Comparison of ENCODE assay signal across 8 cellular contexts in the genomic region with DNA sequence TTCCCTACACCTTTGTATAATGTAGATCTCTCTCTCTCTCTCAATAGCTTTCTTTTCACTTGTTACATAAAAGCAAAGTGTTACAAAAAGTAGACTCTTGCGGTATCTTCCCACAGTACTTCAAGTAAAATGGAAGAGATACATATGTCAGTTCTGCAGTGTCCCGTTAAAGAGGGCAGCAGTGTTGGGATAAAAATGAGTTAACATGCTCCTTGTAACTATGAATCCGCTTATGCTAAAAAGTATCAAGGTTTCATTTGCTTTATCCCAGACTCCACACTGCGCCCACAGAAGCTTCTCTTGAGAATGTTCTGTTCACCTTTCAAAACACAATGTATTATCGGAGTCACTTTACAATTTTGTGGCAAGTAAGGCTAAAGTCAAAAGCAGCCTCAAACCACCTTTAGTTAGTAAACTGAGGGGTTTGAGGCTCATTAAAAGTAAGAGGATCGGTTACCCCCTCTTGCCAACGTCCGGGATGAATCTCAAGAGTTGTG. TPM values are rescaled to one million over a fixed set of nuclear protein-coding genes. Genes with fewer than 3 reads are reported as not detected.
A peak's percentile ranks its signal among the peaks of the same experiment; 100 is the strongest.
DNase-seq lines count a peak whose midpoint lies in the region; ATAC-seq, FAIRE-seq and TF ChIP-seq lines count a peak whose summit lies in the region.

No MANE protein-coding gene starts in this region.

- peaks cover 18% of the 10 kb centered on the region for H3K36me3 Mint-ChIP-seq in activated CD4-positive, alpha-beta T cell treated with anti-CD3 and anti-CD28 coated beads, Interleukin-2, amount 10 ng/mL, durations not matched to agents 24 days and 14 days (ENCODE audit: low read depth)
- H3K36me3 Mint-ChIP-seq in activated naive CD4-positive, alpha-beta T cell treated with anti-CD3 and anti-CD28 coated beads, Interleukin-2, amount 50 U/mL, for 72 hours, result peaks cover 12 to 18% of the 10 kb centered on the region in 2 donors

- peak overlapping the region; percentile 88 for H3K9ac ChIP-seq in smooth muscle cell (ENCODE audit: low read depth)

- no peaks in the 10 kb centered on the region for H3F3A ChIP-seq in smooth muscle cell (ENCODE audit: low read depth)

- no peaks in the 10 kb centered on the region for H3K9me3 Mint-ChIP-seq in activated CD4-positive, alpha-beta T cell treated with anti-CD3 and anti-CD28 coated beads, Interleukin-2, amount 10 ng/mL, durations not matched to agents 24 days and 14 days
- H3K9me3 Mint-ChIP-seq in activated naive CD4-positive, alpha-beta T cell treated with anti-CD3 and anti-CD28 coated beads, Interleukin-2, amount 50 U/mL, for 72 hours, result no peaks in the 10 kb centered on the region

- no peak for DNase-seq in activated CD4-positive, alpha-beta T cell treated with anti-CD3 and anti-CD28 coated beads, Interleukin-2, amount 10 ng/mL, durations not matched to agents 24 days and 14 days
- DNase-seq in activated CD4-positive, alpha-beta T cell treated with anti-CD3 and anti-CD28 coated beads for 48 hours, result no peak
- no peak for DNase-seq in activated naive CD4-positive, alpha-beta T cell treated with anti-CD3 and anti-CD28 coated beads, Interleukin-2, amount 50 U/mL, for 72 hours (ENCODE audit: low spot score in 2 of 2)
- DNase-seq in iPS DF 6.9 (ENCODE audit: low read depth, low spot score), result no peak
- no peak for DNase-seq in smooth muscle cell (lab: John Stamatoyannopoulos, UW; ENCODE audit: unreplicated experiment)
- DNase-seq in GM12892 (ENCODE audit: insufficient read length), result no peak

- peak overlapping the region; percentile 96 for H3K27ac Mint-ChIP-seq in activated CD4-positive, alpha-beta T cell treated with anti-CD3 and anti-CD28 coated beads, Interleukin-2, amount 10 ng/mL, durations not matched to agents 24 days and 14 days
- peak overlapping the region; percentile 95 to 96 for H3K27ac Mint-ChIP-seq in activated naive CD4-positive, alpha-beta T cell treated with anti-CD3 and anti-CD28 coated beads, Interleukin-2, amount 50 U/mL, for 72 hours

- peak; percentile 10 for ATAC-seq in HG03378 (IDR thresholded peaks at IDR 0.05; ENCODE audit: unreplicated experiment)
- ATAC-seq in activated naive CD4-positive, alpha-beta T cell treated with anti-CD3 and anti-CD28 coated beads, Interleukin-2, amount 50 U/mL, for 72 hours, result no peak
- no peak for ATAC-seq in GM19023 (IDR thresholded peaks at IDR 0.05; ENCODE audit: unreplicated experiment)

- H3K4me1 Mint-ChIP-seq in activated CD4-positive, alpha-beta T cell treated with anti-CD3 and anti-CD28 coated beads, Interleukin-2, amount 10 ng/mL, durations not matched to agents 24 days and 14 days, result peaks cover 29% of the 10 kb centered on the region

- TF ChIP-seq CTCF in smooth muscle cell (IDR thresholded peaks at IDR 0.05; ENCODE audit: borderline replicate concordance, insufficient read depth, poor library complexity, severe bottlenecking), result no peak

- intact Hi-C loops in activated CD4-positive, alpha-beta T cell treated with anti-CD3 and anti-CD28 coated beads, Interleukin-2, amount 10 ng/mL, durations not matched to agents 24 days and 14 days (cut with micrococcal nuclease), result loop anchor here (1.0 to 10.0 kb wide), 7 partner anchors 28 to 806 kb away; partner anchors contain the start of genes APBA1, KLF9 and TJP2

- peaks cover 44% of the 10 kb centered on the region for H3K79me2 ChIP-seq in smooth muscle cell (ENCODE audit: low read depth)

- H3K27ac ChIP-seq in iPS DF 6.9 (ENCODE audit: low read length), result no peak overlapping the region
- H3K27ac ChIP-seq in smooth muscle cell (ENCODE audit: low read depth), result peak overlapping the region; percentile 72

- peak overlapping the region; percentile 69 for H2AFZ ChIP-seq in smooth muscle cell (ENCODE audit: low read depth)

- no peaks in the 10 kb centered on the region for H3K36me3 ChIP-seq in iPS DF 6.9 (ENCODE audit: control insufficient read depth, insufficient read depth, low read length)
- H3K36me3 ChIP-seq in smooth muscle cell (ENCODE audit: low read depth), result no peaks in the 10 kb centered on the region

- H3K27me3 ChIP-seq in iPS DF 6.9 (ENCODE audit: control insufficient read depth, insufficient read depth, low read length), result no peaks in the 10 kb centered on the region
- H3K27me3 ChIP-seq in smooth muscle cell (ENCODE audit: low read depth), result no peaks in the 10 kb centered on the region

- H3K9me3 ChIP-seq in iPS DF 6.9 (ENCODE audit: control insufficient read depth, insufficient read depth, low read length) (no peaks in the 10 kb centered on the region), smooth muscle cell (replicated peaks; ENCODE audit: low read depth) (no peaks in the 10 kb centered on the region)

- H4K20me1 ChIP-seq in smooth muscle cell (ENCODE audit: low read depth), result peaks cover 37% of the 10 kb centered on the region

- no peaks in the 10 kb centered on the region; the same call in 1 of the 2 replicates for H3K4me1 ChIP-seq in iPS DF 6.9 (ENCODE audit: control insufficient read depth, insufficient read depth, low read length)
- H3K4me1 ChIP-seq in smooth muscle cell (ENCODE audit: low read depth), result peaks cover 35% of the 10 kb centered on the region

- no peak for TF ChIP-seq POLR2A in GM12892 (IDR thresholded peaks at IDR 0.05; ENCODE audit: low read depth, low read length)

- H3K4me3 ChIP-seq in iPS DF 6.9 (ENCODE audit: low read length), result peak overlapping the region; percentile 98
- H3K4me3 ChIP-seq in smooth muscle cell, result peak overlapping the region; percentile 86

- FAIRE-seq in GM12892 (lab: Jason Lieb, UNC), result no peak

- H3K4me3 Mint-ChIP-seq in activated CD4-positive, alpha-beta T cell treated with anti-CD3 and anti-CD28 coated beads, Interleukin-2, amount 10 ng/mL, durations not matched to agents 24 days and 14 days, result peak overlapping the region; percentile 98

- peak overlapping the region; percentile 97 for H3K4me2 ChIP-seq in smooth muscle cell

- no CpG with 5 or more reads among the region's 8 CpGs for WGBS in iPS DF 6.9 (ENCODE audit: insufficient coverage, insufficient read length)
- 2% methylated on average over 8 of the region's 8 CpGs for WGBS in smooth muscle cell (ENCODE audit: low lambda C conversion rate)

- H3K27me3 Mint-ChIP-seq in activated CD4-positive, alpha-beta T cell treated with anti-CD3 and anti-CD28 coated beads, Interleukin-2, amount 10 ng/mL, durations not matched to agents 24 days and 14 days, result no peaks in the 10 kb centered on the region

RNA-seq across cellular contexts. Expression of gene PTAR1, which starts 0.8 kb away (rescaled TPM):
- total RNA-seq in activated CD4-positive, alpha-beta T cell treated with anti-CD3 and anti-CD28 coated beads, Interleukin-2, amount 10 ng/mL, durations not matched to agents 24 days and 14 days, result 51.0 and 56.1 TPM in 2 replicates
- total RNA-seq in activated naive CD4-positive, alpha-beta T cell treated with anti-CD3 and anti-CD28 coated beads, Interleukin-2, amount 50 U/mL, for 72 hours, result 10 to 100 TPM; 50.9 to 88.5 TPM
- total RNA-seq in smooth muscle cell, result 98.8 and 106 TPM in 2 replicates
- 6.8 and 7.9 TPM in 2 replicates for polyA plus RNA-seq in smooth muscle cell
- 12.3 TPM for polyA plus RNA-seq in GM12892 (2012; ENCODE audit: missing spikeins)
